ENCODE assay signal across 2 cellular contexts in the genomic region with DNA sequence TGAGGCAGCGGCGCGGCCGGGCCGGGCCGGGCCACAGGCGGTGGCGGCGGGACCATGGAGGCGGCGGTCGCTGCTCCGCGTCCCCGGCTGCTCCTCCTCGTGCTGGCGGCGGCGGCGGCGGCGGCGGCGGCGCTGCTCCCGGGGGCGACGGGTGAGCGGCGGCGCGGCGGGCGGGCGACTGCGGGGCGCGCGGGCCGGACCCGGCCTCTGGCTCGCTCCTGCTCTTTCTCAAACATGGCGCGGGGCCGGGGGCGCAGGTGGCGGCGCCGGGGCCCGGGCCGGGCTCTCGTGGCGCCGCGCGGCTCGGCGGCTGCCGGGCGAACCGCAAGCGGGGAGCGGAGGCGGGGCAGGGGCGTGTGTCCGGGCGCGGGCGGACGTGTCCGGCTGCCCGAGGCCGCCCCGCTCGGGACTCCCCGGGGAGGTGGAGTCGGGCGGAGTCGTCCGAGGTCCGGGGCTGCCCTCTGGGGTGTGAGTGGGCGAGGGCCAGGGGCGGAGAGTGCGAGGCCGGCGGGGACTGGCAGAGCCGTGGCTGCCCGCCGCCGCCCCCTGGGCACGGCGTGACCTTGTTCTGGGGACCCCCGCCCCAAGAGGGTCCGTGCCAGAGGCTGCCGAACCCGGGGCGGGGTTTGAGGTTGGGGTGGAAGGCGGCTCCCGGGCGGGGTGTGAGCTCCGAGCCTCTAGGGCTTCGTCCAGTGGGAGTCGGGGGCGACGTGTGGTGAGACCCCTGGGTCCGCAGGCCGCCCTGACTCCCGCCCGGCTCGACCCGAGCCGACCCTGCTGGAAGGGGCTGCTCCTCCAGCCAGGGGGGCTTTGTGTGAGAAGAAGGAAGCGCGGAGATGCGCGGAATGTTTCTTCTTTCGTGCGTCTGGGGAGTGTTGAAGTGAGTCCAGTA.
A peak's percentile ranks its signal among the peaks of the same experiment; 100 is the strongest.
TF ChIP-seq lines count a peak whose summit lies in the region.

No MANE protein-coding gene starts in this region.

TF ChIP-seq in HEK293, 187 proteins besides CTCF, POLR2A, EP300 and RAD21:
- no peak for TF ChIP-seq ZNF221 (tag by site-specific recombination; IDR thresholded peaks at IDR 0.05; ENCODE audit: borderline replicate concordance)
- TF ChIP-seq ZNF132 (tag by site-specific recombination; IDR thresholded peaks at IDR 0.05; ENCODE audit: borderline replicate concordance): no peak
- TF ChIP-seq ZBTB26 (tag by site-specific recombination; optimal IDR thresholded peaks at IDR 0.05): peak; percentile 51
- TF ChIP-seq, protein P1, sequence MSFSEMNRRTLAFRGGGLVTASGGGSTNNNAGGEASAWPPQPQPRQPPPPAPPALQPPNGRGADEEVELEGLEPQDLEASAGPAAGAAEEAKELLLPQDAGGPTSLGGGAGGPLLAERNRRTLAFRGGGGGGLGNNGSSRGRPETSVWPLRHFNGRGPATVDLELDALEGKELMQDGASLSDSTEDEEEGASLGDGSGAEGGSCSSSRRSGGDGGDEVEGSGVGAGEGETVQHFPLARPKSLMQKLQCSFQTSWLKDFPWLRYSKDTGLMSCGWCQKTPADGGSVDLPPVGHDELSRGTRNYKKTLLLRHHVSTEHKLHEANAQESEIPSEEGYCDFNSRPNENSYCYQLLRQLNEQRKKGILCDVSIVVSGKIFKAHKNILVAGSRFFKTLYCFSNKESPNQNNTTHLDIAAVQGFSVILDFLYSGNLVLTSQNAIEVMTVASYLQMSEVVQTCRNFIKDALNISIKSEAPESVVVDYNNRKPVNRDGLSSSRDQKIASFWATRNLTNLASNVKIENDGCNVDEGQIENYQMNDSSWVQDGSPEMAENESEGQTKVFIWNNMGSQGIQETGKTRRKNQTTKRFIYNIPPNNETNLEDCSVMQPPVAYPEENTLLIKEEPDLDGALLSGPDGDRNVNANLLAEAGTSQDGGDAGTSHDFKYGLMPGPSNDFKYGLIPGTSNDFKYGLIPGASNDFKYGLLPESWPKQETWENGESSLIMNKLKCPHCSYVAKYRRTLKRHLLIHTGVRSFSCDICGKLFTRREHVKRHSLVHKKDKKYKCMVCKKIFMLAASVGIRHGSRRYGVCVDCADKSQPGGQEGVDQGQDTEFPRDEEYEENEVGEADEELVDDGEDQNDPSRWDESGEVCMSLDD (tag by site-specific recombination; IDR thresholded peaks at IDR 0.05): peak; percentile 48; the same call in 1 of the 2 replicates
- TF ChIP-seq, protein P2, sequence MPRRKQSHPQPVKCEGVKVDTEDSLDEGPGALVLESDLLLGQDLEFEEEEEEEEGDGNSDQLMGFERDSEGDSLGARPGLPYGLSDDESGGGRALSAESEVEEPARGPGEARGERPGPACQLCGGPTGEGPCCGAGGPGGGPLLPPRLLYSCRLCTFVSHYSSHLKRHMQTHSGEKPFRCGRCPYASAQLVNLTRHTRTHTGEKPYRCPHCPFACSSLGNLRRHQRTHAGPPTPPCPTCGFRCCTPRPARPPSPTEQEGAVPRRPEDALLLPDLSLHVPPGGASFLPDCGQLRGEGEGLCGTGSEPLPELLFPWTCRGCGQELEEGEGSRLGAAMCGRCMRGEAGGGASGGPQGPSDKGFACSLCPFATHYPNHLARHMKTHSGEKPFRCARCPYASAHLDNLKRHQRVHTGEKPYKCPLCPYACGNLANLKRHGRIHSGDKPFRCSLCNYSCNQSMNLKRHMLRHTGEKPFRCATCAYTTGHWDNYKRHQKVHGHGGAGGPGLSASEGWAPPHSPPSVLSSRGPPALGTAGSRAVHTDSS (tag by site-specific recombination; IDR thresholded peaks at IDR 0.05): no peak
- peak; percentile 75 for TF ChIP-seq SP3 (tag by site-specific recombination; IDR thresholded peaks at IDR 0.05)
- peak; percentile 68 for TF ChIP-seq SP2 (tag by site-specific recombination; IDR thresholded peaks at IDR 0.05)
- TF ChIP-seq ZFHX2 (tag by site-specific recombination; conservative IDR thresholded peaks at IDR 0.05): peak; percentile 83
- peak; percentile 53 for TF ChIP-seq KLF10 (tag by site-specific recombination; IDR thresholded peaks at IDR 0.05)
- TF ChIP-seq KLF8 (tag by site-specific recombination; IDR thresholded peaks at IDR 0.05): peak; percentile 71; the same call in 1 of the 2 replicates
- peak; percentile 93 for TF ChIP-seq ZBTB20 (tag by site-specific recombination; IDR thresholded peaks at IDR 0.05)
- peak; percentile 56; the same call in 1 of the 2 replicates for TF ChIP-seq GLIS2 (tag by site-specific recombination; IDR thresholded peaks at IDR 0.05)
- TF ChIP-seq KLF1 (tag by site-specific recombination; IDR thresholded peaks at IDR 0.05): peak; percentile 83
- no peak for TF ChIP-seq ZNF624 (tag by site-specific recombination; IDR thresholded peaks at IDR 0.05)
- TF ChIP-seq KLF9 (tag by site-specific recombination; IDR thresholded peaks at IDR 0.05; ENCODE audit: low read depth): peak; percentile 60
- TF ChIP-seq IKZF3 (tag by site-specific recombination; IDR thresholded peaks at IDR 0.05): no peak
- peak; percentile 78 for TF ChIP-seq ZNF335 (tag by site-specific recombination; conservative IDR thresholded peaks at IDR 0.05)
TF ChIP-seq in HEK293: peak in this region for 12.

TF ChIP-seq in H1, 55 proteins besides CTCF, POLR2A, EP300 and RAD21:
- TF ChIP-seq TEAD4 (IDR thresholded peaks at IDR 0.05; ENCODE audit: low read depth, low read length) (0 out of 2 replicates have a peak, but pooled peaks have one; percentile 9), USF2 (IDR thresholded peaks at IDR 0.05; ENCODE audit: low read length) (no peak), BRCA1 (IDR thresholded peaks at IDR 0.05; ENCODE audit: low read depth, low read length) (no peak), GABPA (IDR thresholded peaks at IDR 0.05; ENCODE audit: borderline replicate concordance, insufficient read depth, low read length) (no peak), KDM4A (IDR thresholded peaks at IDR 0.05; ENCODE audit: low read depth, low read length, severe bottlenecking) (peak; percentile 58), CBX5 (IDR thresholded peaks at IDR 0.05; ENCODE audit: low read depth, low read length) (no peak), EGR1 (IDR thresholded peaks at IDR 0.05; ENCODE audit: borderline replicate concordance, low read depth, low read length) (peak; percentile 67; the same call in 1 of the 2 replicates), JUN (IDR thresholded peaks at IDR 0.05; ENCODE audit: low read depth, low read length) (no peak), RBBP5 (IDR thresholded peaks at IDR 0.05; ENCODE audit: borderline replicate concordance, low read depth, low read length) (0 out of 2 replicates have a peak, but pooled peaks have one; percentile 55), PHF8 (conservative IDR thresholded peaks at IDR 0.05; ENCODE audit: low read depth, low read length) (peak; percentile 51; the same call in 1 of the 2 replicates), ASH2L (IDR thresholded peaks at IDR 0.05; ENCODE audit: low read length) (peak; percentile 50), TBP (IDR thresholded peaks at IDR 0.05; ENCODE audit: low read depth, low read length) (0 out of 2 replicates have a peak, but pooled peaks have one; percentile 20), SIN3A (conservative IDR thresholded peaks at IDR 0.05 in 1 of 2, IDR thresholded peaks at IDR 0.05 in 1 of 2; ENCODE audit: low read depth in 1 of 2, low read length in 2 of 2) (0 out of 4 replicates have a peak, but pooled peaks of 1 of the 2 experiments have one; percentile 23), SP1 (IDR thresholded peaks at IDR 0.05; ENCODE audit: low read depth, low read length) (no peak)
- TF ChIP-seq, protein P3, sequence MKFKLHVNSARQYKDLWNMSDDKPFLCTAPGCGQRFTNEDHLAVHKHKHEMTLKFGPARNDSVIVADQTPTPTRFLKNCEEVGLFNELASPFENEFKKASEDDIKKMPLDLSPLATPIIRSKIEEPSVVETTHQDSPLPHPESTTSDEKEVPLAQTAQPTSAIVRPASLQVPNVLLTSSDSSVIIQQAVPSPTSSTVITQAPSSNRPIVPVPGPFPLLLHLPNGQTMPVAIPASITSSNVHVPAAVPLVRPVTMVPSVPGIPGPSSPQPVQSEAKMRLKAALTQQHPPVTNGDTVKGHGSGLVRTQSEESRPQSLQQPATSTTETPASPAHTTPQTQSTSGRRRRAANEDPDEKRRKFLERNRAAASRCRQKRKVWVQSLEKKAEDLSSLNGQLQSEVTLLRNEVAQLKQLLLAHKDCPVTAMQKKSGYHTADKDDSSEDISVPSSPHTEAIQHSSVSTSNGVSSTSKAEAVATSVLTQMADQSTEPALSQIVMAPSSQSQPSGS (IDR thresholded peaks at IDR 0.05; ENCODE audit: low read length): no peak
